ENCODE assay signal across 1 cellular context in the genomic region with DNA sequence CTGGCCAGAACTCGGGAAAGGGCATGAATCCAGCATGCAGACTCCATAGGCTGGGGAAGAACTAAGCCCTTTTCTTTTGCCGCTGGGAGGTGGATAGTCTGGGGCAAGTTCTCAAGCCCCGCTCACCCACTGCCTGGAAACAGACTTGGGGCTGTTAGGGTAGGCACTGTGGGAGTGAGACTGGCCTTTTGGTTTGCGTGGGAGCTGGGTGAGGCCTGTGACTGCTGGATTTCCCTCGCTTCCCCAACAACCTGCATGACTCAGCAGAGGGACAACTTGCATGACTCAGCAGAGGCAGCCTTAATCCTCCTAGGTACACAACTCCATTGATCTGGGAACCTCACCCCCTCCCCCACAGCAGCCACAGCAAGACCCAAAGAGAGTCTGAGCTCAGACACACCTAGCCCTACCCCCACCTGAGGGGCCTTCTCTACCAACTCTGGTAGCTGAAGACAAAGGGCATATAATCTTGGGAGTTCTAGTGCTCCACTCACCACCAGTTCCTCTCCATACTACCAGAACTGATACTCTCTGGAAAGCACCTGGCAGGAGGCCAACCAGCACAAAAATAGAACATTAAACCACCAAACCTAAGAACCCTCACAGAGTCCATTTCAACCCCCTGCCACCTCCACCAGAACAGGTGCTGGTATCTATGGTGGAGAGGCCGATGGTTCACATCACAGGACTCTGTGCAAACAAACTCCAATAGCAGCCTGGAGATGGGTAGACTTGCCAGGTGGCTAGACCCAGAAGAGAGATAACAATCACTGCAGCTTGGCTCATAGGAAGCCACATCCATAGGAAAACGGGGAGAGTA.
TF ChIP-seq lines count a peak whose summit lies in the region.

No MANE protein-coding gene starts in this region.

TF ChIP-seq in K562, 482 proteins besides CTCF, POLR2A, EP300 and RAD21 (continued from another document and continues in another):
- TF ChIP-seq, protein P1, sequence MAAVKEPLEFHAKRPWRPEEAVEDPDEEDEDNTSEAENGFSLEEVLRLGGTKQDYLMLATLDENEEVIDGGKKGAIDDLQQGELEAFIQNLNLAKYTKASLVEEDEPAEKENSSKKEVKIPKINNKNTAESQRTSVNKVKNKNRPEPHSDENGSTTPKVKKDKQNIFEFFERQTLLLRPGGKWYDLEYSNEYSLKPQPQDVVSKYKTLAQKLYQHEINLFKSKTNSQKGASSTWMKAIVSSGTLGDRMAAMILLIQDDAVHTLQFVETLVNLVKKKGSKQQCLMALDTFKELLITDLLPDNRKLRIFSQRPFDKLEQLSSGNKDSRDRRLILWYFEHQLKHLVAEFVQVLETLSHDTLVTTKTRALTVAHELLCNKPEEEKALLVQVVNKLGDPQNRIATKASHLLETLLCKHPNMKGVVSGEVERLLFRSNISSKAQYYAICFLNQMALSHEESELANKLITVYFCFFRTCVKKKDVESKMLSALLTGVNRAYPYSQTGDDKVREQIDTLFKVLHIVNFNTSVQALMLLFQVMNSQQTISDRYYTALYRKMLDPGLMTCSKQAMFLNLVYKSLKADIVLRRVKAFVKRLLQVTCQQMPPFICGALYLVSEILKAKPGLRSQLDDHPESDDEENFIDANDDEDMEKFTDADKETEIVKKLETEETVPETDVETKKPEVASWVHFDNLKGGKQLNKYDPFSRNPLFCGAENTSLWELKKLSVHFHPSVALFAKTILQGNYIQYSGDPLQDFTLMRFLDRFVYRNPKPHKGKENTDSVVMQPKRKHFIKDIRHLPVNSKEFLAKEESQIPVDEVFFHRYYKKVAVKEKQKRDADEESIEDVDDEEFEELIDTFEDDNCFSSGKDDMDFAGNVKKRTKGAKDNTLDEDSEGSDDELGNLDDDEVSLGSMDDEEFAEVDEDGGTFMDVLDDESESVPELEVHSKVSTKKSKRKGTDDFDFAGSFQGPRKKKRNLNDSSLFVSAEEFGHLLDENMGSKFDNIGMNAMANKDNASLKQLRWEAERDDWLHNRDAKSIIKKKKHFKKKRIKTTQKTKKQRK (IDR thresholded peaks at IDR 0.05; ENCODE audit: borderline replicate concordance, low read depth, low read length): peak; percentile 66
- TF ChIP-seq, protein P2, sequence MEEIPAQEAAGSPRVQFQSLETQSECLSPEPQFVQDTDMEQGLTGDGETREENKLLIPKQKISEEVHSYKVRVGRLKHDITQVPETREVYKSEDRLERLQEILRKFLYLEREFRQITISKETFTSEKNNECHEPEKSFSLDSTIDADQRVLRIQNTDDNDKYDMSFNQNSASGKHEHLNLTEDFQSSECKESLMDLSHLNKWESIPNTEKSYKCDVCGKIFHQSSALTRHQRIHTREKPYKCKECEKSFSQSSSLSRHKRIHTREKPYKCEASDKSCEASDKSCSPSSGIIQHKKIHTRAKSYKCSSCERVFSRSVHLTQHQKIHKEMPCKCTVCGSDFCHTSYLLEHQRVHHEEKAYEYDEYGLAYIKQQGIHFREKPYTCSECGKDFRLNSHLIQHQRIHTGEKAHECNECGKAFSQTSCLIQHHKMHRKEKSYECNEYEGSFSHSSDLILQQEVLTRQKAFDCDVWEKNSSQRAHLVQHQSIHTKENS (CRISPR knock-in tag; IDR thresholded peaks at IDR 0.05): no peak
- TF ChIP-seq COPS2 (conservative IDR thresholded peaks at IDR 0.05) (no peak), ZC3H8 (IDR thresholded peaks at IDR 0.05) (no peak), U2AF2 (optimal IDR thresholded peaks at IDR 0.05; ENCODE audit: low read depth, low read length) (no peak), TFAM (CRISPR knock-in tag; conservative IDR thresholded peaks at IDR 0.05) (no peak), FOXA1 (IDR thresholded peaks at IDR 0.05; ENCODE audit: borderline replicate concordance) (no peak), SAFB2 (IDR thresholded peaks at IDR 0.05; ENCODE audit: borderline replicate concordance, low read depth, low read length, severe bottlenecking) (no peak), TCF7L2 (IDR thresholded peaks at IDR 0.05; ENCODE audit: low read depth, low read length) (no peak), SETDB1 (IDR thresholded peaks at IDR 0.05; ENCODE audit: low read length) (peak; percentile 92), MIER1 (IDR thresholded peaks at IDR 0.05; ENCODE audit: low read depth) (peak; percentile 48; the same call in 1 of the 2 replicates), SAP30 (IDR thresholded peaks at IDR 0.05; ENCODE audit: borderline replicate concordance, insufficient read depth, low read depth, low read length, poor library complexity, severe bottlenecking) (no peak), ETV1 (tag; conservative IDR thresholded peaks at IDR 0.05; ENCODE audit: low read depth) (peak; percentile 54; the same call in 1 of the 2 replicates), ZNF707 (CRISPR knock-in tag; conservative IDR thresholded peaks at IDR 0.05) (no peak), PRPF4 (IDR thresholded peaks at IDR 0.05; ENCODE audit: insufficient read depth, low read depth, low read length, poor library complexity, severe bottlenecking) (no peak), PURB (CRISPR knock-in tag; IDR thresholded peaks at IDR 0.05; ENCODE audit: low read depth) (no peak), SMARCE1 (IDR thresholded peaks at IDR 0.05) (peak; percentile 94), TAF15 (IDR thresholded peaks at IDR 0.05; ENCODE audit: low read depth, low read length) (no peak)
- TF ChIP-seq, protein P3, sequence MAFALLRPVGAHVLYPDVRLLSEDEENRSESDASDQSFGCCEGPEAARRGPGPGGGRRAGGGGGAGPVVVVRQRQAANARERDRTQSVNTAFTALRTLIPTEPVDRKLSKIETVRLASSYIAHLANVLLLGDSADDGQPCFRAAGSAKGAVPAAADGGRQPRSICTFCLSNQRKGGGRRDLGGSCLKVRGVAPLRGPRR (CRISPR knock-in tag; IDR thresholded peaks at IDR 0.05): no peak
- TF ChIP-seq, protein P4, sequence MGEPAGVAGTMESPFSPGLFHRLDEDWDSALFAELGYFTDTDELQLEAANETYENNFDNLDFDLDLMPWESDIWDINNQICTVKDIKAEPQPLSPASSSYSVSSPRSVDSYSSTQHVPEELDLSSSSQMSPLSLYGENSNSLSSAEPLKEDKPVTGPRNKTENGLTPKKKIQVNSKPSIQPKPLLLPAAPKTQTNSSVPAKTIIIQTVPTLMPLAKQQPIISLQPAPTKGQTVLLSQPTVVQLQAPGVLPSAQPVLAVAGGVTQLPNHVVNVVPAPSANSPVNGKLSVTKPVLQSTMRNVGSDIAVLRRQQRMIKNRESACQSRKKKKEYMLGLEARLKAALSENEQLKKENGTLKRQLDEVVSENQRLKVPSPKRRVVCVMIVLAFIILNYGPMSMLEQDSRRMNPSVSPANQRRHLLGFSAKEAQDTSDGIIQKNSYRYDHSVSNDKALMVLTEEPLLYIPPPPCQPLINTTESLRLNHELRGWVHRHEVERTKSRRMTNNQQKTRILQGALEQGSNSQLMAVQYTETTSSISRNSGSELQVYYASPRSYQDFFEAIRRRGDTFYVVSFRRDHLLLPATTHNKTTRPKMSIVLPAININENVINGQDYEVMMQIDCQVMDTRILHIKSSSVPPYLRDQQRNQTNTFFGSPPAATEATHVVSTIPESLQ (CRISPR knock-in tag; IDR thresholded peaks at IDR 0.05): no peak
- TF ChIP-seq, protein P5, sequence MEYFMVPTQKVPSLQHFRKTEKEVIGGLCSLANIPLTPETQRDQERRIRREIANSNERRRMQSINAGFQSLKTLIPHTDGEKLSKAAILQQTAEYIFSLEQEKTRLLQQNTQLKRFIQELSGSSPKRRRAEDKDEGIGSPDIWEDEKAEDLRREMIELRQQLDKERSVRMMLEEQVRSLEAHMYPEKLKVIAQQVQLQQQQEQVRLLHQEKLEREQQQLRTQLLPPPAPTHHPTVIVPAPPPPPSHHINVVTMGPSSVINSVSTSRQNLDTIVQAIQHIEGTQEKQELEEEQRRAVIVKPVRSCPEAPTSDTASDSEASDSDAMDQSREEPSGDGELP (CRISPR knock-in tag; IDR thresholded peaks at IDR 0.05; ENCODE audit: borderline replicate concordance): peak; percentile 63; the same call in 1 of the 2 replicates
- TF ChIP-seq, protein P6, sequence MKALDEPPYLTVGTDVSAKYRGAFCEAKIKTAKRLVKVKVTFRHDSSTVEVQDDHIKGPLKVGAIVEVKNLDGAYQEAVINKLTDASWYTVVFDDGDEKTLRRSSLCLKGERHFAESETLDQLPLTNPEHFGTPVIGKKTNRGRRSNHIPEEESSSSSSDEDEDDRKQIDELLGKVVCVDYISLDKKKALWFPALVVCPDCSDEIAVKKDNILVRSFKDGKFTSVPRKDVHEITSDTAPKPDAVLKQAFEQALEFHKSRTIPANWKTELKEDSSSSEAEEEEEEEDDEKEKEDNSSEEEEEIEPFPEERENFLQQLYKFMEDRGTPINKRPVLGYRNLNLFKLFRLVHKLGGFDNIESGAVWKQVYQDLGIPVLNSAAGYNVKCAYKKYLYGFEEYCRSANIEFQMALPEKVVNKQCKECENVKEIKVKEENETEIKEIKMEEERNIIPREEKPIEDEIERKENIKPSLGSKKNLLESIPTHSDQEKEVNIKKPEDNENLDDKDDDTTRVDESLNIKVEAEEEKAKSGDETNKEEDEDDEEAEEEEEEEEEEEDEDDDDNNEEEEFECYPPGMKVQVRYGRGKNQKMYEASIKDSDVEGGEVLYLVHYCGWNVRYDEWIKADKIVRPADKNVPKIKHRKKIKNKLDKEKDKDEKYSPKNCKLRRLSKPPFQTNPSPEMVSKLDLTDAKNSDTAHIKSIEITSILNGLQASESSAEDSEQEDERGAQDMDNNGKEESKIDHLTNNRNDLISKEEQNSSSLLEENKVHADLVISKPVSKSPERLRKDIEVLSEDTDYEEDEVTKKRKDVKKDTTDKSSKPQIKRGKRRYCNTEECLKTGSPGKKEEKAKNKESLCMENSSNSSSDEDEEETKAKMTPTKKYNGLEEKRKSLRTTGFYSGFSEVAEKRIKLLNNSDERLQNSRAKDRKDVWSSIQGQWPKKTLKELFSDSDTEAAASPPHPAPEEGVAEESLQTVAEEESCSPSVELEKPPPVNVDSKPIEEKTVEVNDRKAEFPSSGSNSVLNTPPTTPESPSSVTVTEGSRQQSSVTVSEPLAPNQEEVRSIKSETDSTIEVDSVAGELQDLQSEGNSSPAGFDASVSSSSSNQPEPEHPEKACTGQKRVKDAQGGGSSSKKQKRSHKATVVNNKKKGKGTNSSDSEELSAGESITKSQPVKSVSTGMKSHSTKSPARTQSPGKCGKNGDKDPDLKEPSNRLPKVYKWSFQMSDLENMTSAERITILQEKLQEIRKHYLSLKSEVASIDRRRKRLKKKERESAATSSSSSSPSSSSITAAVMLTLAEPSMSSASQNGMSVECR (CRISPR knock-in tag; IDR thresholded peaks at IDR 0.05): peak; percentile 27; the same call in 1 of the 2 replicates
- TF ChIP-seq, protein P7, sequence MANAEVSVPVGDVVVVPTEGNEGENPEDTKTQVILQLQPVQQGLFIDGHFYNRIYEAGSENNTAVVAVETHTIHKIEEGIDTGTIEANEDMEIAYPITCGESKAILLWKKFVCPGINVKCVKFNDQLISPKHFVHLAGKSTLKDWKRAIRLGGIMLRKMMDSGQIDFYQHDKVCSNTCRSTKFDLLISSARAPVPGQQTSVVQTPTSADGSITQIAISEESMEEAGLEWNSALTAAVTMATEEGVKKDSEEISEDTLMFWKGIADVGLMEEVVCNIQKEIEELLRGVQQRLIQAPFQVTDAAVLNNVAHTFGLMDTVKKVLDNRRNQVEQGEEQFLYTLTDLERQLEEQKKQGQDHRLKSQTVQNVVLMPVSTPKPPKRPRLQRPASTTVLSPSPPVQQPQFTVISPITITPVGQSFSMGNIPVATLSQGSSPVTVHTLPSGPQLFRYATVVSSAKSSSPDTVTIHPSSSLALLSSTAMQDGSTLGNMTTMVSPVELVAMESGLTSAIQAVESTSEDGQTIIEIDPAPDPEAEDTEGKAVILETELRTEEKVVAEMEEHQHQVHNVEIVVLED (CRISPR knock-in tag; IDR thresholded peaks at IDR 0.05): no peak
- TF ChIP-seq, protein P8, sequence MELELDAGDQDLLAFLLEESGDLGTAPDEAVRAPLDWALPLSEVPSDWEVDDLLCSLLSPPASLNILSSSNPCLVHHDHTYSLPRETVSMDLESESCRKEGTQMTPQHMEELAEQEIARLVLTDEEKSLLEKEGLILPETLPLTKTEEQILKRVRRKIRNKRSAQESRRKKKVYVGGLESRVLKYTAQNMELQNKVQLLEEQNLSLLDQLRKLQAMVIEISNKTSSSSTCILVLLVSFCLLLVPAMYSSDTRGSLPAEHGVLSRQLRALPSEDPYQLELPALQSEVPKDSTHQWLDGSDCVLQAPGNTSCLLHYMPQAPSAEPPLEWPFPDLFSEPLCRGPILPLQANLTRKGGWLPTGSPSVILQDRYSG (tag; conservative IDR thresholded peaks at IDR 0.05; ENCODE audit: low read depth): no peak
- TF ChIP-seq, protein P9, sequence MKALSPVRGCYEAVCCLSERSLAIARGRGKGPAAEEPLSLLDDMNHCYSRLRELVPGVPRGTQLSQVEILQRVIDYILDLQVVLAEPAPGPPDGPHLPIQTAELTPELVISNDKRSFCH (CRISPR knock-in tag; IDR thresholded peaks at IDR 0.05): no peak
- TF ChIP-seq, protein P9 (tag; IDR thresholded peaks at IDR 0.05): peak; percentile 80
- TF ChIP-seq, protein P10, sequence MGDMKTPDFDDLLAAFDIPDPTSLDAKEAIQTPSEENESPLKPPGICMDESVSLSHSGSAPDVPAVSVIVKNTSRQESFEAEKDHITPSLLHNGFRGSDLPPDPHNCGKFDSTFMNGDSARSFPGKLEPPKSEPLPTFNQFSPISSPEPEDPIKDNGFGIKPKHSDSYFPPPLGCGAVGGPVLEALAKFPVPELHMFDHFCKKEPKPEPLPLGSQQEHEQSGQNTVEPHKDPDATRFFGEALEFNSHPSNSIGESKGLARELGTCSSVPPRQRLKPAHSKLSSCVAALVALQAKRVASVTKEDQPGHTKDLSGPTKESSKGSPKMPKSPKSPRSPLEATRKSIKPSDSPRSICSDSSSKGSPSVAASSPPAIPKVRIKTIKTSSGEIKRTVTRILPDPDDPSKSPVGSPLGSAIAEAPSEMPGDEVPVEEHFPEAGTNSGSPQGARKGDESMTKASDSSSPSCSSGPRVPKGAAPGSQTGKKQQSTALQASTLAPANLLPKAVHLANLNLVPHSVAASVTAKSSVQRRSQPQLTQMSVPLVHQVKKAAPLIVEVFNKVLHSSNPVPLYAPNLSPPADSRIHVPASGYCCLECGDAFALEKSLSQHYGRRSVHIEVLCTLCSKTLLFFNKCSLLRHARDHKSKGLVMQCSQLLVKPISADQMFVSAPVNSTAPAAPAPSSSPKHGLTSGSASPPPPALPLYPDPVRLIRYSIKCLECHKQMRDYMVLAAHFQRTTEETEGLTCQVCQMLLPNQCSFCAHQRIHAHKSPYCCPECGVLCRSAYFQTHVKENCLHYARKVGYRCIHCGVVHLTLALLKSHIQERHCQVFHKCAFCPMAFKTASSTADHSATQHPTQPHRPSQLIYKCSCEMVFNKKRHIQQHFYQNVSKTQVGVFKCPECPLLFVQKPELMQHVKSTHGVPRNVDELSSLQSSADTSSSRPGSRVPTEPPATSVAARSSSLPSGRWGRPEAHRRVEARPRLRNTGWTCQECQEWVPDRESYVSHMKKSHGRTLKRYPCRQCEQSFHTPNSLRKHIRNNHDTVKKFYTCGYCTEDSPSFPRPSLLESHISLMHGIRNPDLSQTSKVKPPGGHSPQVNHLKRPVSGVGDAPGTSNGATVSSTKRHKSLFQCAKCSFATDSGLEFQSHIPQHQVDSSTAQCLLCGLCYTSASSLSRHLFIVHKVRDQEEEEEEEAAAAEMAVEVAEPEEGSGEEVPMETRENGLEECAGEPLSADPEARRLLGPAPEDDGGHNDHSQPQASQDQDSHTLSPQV (IDR thresholded peaks at IDR 0.05): peak; percentile 93
- TF ChIP-seq, protein P11, sequence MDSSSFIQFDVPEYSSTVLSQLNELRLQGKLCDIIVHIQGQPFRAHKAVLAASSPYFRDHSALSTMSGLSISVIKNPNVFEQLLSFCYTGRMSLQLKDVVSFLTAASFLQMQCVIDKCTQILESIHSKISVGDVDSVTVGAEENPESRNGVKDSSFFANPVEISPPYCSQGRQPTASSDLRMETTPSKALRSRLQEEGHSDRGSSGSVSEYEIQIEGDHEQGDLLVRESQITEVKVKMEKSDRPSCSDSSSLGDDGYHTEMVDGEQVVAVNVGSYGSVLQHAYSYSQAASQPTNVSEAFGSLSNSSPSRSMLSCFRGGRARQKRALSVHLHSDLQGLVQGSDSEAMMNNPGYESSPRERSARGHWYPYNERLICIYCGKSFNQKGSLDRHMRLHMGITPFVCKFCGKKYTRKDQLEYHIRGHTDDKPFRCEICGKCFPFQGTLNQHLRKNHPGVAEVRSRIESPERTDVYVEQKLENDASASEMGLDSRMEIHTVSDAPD (CRISPR knock-in tag; IDR thresholded peaks at IDR 0.05): no peak
